ENCODE assay signal across 19 cellular contexts in the genomic region with DNA sequence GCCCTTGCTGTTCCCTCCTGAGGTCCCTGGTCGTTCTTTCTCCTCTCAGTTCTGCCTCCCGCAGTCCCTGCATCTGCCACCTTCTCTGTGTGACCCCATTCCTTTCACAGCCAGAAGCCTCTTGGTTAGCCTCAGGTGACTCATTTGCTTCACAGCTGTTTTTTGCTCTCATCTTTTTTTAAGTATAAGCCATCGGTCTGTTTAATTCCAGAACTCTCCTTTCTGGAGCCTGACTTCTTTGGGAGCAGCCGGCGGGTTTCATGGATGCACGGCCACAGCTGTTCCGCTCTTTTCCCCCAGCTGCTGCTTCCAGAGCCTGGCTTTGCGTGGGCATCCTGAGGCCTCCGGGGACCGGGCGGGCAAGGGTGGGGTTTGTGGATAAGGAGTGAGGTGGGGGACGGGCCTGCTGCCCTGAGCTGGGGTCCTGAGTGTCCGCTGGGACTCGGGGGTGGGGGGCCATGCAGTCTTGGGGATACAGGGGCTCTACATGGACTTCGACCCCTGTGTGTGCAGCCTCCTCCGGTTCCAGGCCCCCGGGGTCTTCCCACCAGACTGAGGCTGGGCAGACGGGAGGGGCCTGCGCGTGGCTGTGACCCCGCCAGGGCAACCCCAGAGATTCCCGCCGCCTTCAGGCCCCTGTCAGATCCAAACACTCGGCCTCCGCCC. TPM values are rescaled to one million over a fixed set of nuclear protein-coding genes. Genes with fewer than 3 reads are reported as not detected.
DNase-seq lines count a peak whose midpoint lies in the region; ATAC-seq and TF ChIP-seq lines count a peak whose summit lies in the region.
"Had no signal": no experiment of that assay in that cellular context is flagged by ENCODE, and none has a peak within 500 bp of the region (broad histone marks: within the 10 kb centered on the region; RNA-seq: fewer than 3 reads in every experiment).

No MANE protein-coding gene starts in this region.

- no peaks in the 10 kb centered on the region for H3K36me3 Mint-ChIP-seq in natural killer cell treated with Interleukin-12 subunit alpha and Interleukin-12 subunit beta and Interleukin-15 and Interleukin-18, amount 100 ng/mL, for 72 hours
- H3K36me3 Mint-ChIP-seq in natural killer cell (no peaks in the 10 kb centered on the region), progenitor cell of endocrine pancreas (ENCODE audit: insufficient read depth) (peaks cover 41% of the 10 kb centered on the region)

- peak overlapping the region; percentile 68 for H3K27ac ChIP-seq in angular gyrus (ENCODE audit: low read depth, low read length)
- peak overlapping the region; percentile 38 for H3K27ac ChIP-seq in substantia nigra (ENCODE audit: low read depth, low read length, poor library complexity, severe bottlenecking)
- H3K27ac ChIP-seq: ascending aorta, coronary artery had no signal

- no peak overlapping the region for H3K27ac Mint-ChIP-seq in natural killer cell treated with Interleukin-12 subunit alpha and Interleukin-12 subunit beta and Interleukin-15 and Interleukin-18, amount 100 ng/mL, for 72 hours
- H3K27ac Mint-ChIP-seq in natural killer cell: peak overlapping the region in 1 of 2 donors; percentile 29
- no peak overlapping the region for H3K27ac Mint-ChIP-seq in progenitor cell of endocrine pancreas
- H3K27ac Mint-ChIP-seq: activated naive CD4-positive, alpha-beta T cell treated with anti-CD3 and anti-CD28 coated beads, Interleukin-2, amount 50 U/mL, for 24 hours; CD4-positive, alpha-beta T cell had no signal

- peaks cover 4 to 20% of the 10 kb centered on the region in 2 donors for H3K4me1 Mint-ChIP-seq in natural killer cell treated with Interleukin-12 subunit alpha and Interleukin-12 subunit beta and Interleukin-15 and Interleukin-18, amount 100 ng/mL, for 72 hours (ENCODE audit: low read depth in 2 of 2)
- H3K4me1 Mint-ChIP-seq in natural killer cell (peaks cover 11 to 16% of the 10 kb centered on the region in 2 donors), progenitor cell of endocrine pancreas (ENCODE audit: low read depth) (no peaks in the 10 kb centered on the region)
- H3K4me1 Mint-ChIP-seq: activated naive CD4-positive, alpha-beta T cell treated with anti-CD3 and anti-CD28 coated beads, Interleukin-2, amount 50 U/mL, for 24 hours had no signal

- intact Hi-C loops in natural killer cell (cut with micrococcal nuclease): no loop called here

- H3K27me3 Mint-ChIP-seq in natural killer cell treated with Interleukin-12 subunit alpha and Interleukin-12 subunit beta and Interleukin-15 and Interleukin-18, amount 100 ng/mL, for 72 hours: no peaks in the 10 kb centered on the region
- no peaks in the 10 kb centered on the region for H3K27me3 Mint-ChIP-seq in natural killer cell (ENCODE audit: low read depth in 2 of 2)
- no peaks in the 10 kb centered on the region for H3K27me3 Mint-ChIP-seq in progenitor cell of endocrine pancreas
- H3K27me3 Mint-ChIP-seq: activated naive CD4-positive, alpha-beta T cell treated with anti-CD3 and anti-CD28 coated beads, Interleukin-2, amount 50 U/mL, for 24 hours; CD4-positive, alpha-beta T cell; naive thymus-derived CD4-positive, alpha-beta T cell had no signal

- ATAC-seq in natural killer cell treated with Interleukin-12 subunit alpha and Interleukin-12 subunit beta and Interleukin-15 and Interleukin-18, amount 100 ng/mL, for 72 hours: no peak
- ATAC-seq in natural killer cell: no peak
- ATAC-seq: K562; naive thymus-derived CD4-positive, alpha-beta T cell; Panc1 had no signal

- DNase-seq in natural killer cell treated with Interleukin-12 subunit alpha and Interleukin-12 subunit beta and Interleukin-15 and Interleukin-18, amount 100 ng/mL, for 72 hours (ENCODE audit: low spot score): peak; percentile 51
- DNase-seq in natural killer cell (no peak), iris pigment epithelial cell (ENCODE audit: low read depth) (peak; percentile 21), substantia nigra (lab: John Stamatoyannopoulos, UW) (no peak), GM13976 (ENCODE audit: low spot score) (no peak), progenitor cell of endocrine pancreas (ENCODE audit: low spot score, unreplicated experiment) (no peak), NCI-H1436 treated with DMSO at 0.1 percent for 48 hours (lab: John Stamatoyannopoulos, UW) (no peak)
- DNase-seq: activated CD4-positive, alpha-beta T cell treated with anti-CD3 and anti-CD28 coated beads for 48 hours; CD4-positive, alpha-beta T cell; DMS 273 treated with DMSO at 0.1 percent for 48 hours; naive thymus-derived CD4-positive, alpha-beta T cell; NCI-H2081 treated with DMSO at 0.1 percent for 48 hours; NCI-H510A had no signal

- in situ Hi-C loops in GM13976 (cut with MboI; ENCODE audit: low sequenced_read_pairs, unreplicated experiment): no loop called here

- no peaks in the 10 kb centered on the region for H3K9me3 Mint-ChIP-seq in natural killer cell treated with Interleukin-12 subunit alpha and Interleukin-12 subunit beta and Interleukin-15 and Interleukin-18, amount 100 ng/mL, for 72 hours
- H3K9me3 Mint-ChIP-seq in natural killer cell (no peaks in the 10 kb centered on the region), progenitor cell of endocrine pancreas (ENCODE audit: low read depth) (peaks cover 3% of the 10 kb centered on the region)
- H3K9me3 Mint-ChIP-seq: activated naive CD4-positive, alpha-beta T cell treated with anti-CD3 and anti-CD28 coated beads, Interleukin-2, amount 50 U/mL, for 24 hours; CD4-positive, alpha-beta T cell; naive thymus-derived CD4-positive, alpha-beta T cell had no signal

- no peak overlapping the region for H3K4me3 Mint-ChIP-seq in natural killer cell treated with Interleukin-12 subunit alpha and Interleukin-12 subunit beta and Interleukin-15 and Interleukin-18, amount 100 ng/mL, for 72 hours
- H3K4me3 Mint-ChIP-seq in natural killer cell: no peak overlapping the region
- H3K4me3 Mint-ChIP-seq in progenitor cell of endocrine pancreas (ENCODE audit: low read depth): no peak overlapping the region
- H3K4me3 Mint-ChIP-seq: activated naive CD4-positive, alpha-beta T cell treated with anti-CD3 and anti-CD28 coated beads, Interleukin-2, amount 50 U/mL, for 24 hours; CD4-positive, alpha-beta T cell; naive thymus-derived CD4-positive, alpha-beta T cell had no signal

- TF ChIP-seq CTCF in natural killer cell (IDR thresholded peaks at IDR 0.05) (no peak), GM13976 (IDR thresholded peaks at IDR 0.05; ENCODE audit: borderline replicate concordance, control extremely low read depth, extremely low read depth, insufficient read depth, missing control alignments) (no peak), progenitor cell of endocrine pancreas (IDR thresholded peaks at IDR 0.05; ENCODE audit: unreplicated experiment) (no peak)

RNA-seq across cellular contexts. Expression of gene PCGF3, which starts 46.7 kb away (rescaled TPM):
- 10 to 100 TPM; 50.6 to 54.3 TPM for total RNA-seq in natural killer cell treated with Interleukin-12 subunit alpha and Interleukin-12 subunit beta and Interleukin-15 and Interleukin-18, amount 100 ng/mL, for 72 hours
- 100 to 1,000 TPM in 1 of 3 donors, 10 to 100 TPM in 2; 71.2 to 101 (median 97.2) TPM for total RNA-seq in natural killer cell
- 79.8 and 87.9 TPM in 2 replicates for total RNA-seq in progenitor cell of endocrine pancreas

Comparison
In these comparisons a context has a peak if more than half of its experiments do, and no peak if none do; other contexts are left out.
1. DNase-seq: peak in natural killer cell treated with Interleukin-12 subunit alpha and Interleukin-12 subunit beta and Interleukin-15 and Interleukin-18, amount 100 ng/mL, for 72 hours (single experiment) and iris pigment epithelial cell (single experiment); none in natural killer cell (single experiment), substantia nigra (0 of 49), GM13976 (single experiment), progenitor cell of endocrine pancreas (single experiment) and NCI-H1436 treated with DMSO at 0.1 percent for 48 hours (single experiment).